Comparison of ENCODE assay signal across 8 cellular contexts in the genomic region with DNA sequence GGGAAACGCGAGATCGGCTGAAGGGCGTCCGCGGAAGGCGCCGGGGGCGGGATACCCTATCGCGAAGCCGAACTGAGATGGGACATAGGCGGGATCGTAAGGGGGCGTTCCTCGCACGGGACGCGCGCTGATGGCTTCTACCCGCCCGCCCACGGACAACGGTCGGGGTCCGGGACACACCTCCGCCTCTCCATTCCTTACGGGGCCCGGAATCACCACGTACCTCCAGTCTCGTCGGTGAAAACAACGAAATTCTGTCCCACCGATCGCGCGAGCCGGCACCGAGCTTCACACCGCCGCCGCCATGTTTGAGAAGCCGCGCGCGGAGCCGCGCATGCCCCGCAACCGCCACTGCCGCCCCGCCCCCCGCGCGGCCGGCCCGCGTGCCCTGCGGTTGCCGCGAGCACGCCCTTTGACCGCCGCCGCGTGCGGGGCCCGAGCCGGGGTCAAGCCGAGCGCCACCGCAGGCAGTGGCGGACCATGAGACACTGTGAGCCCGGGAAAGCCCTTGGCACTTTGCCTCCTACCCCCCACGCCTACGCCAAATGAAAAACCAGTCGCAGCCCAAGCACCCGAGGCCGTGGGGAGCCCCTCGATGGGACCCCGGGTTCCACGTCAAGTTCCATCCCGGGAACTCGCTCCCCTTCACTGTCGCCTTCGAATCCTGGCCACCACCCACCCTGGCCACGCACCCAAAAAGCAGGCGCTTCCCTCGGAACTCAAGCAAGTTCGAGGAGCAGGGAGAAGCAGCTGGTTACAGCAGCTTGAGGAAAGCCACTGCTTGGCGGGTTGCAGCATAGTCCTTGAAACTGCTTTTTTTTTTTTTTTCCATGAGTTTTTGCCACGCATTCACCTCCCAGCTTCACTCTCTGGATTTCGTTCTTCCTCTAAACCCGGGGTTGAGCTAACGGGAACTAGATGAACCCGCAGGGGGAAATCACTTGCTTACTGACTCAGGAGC. TPM values are rescaled to one million over a fixed set of nuclear protein-coding genes. Genes with fewer than 3 reads are reported as not detected.
DNase-seq lines count a peak whose midpoint lies in the region; ATAC-seq and TF ChIP-seq lines count a peak whose summit lies in the region.

A gene (minus strand): TSS at position 320 of the 961 bp plus-strand sequence. CDS start 20,617 bp downstream, outside the sequence.

- ATAC-seq in omental fat pad (ENCODE audit: low FRiP score) (peak; percentile 57), HG03439 (IDR thresholded peaks at IDR 0.05; ENCODE audit: unreplicated experiment) (no peak)

- peak within 1 kb of the TSS; percentile 69 for H3K27ac ChIP-seq in OCI-LY7 (ENCODE audit: low read depth, low read length, poor library complexity, severe bottlenecking)

- peaks cover 31% of the 10 kb centered on the region for H3K79me2 ChIP-seq in OCI-LY7 (ENCODE audit: insufficient read depth, low read depth, low read length)

- 0 out of 2 replicates have a peak, but pooled peaks cover 9% of the 10 kb centered on the region for H4K20me1 ChIP-seq in OCI-LY7 (ENCODE audit: insufficient read depth, low read length)

- peak within 1 kb of the TSS; percentile 88 for H3K4me2 ChIP-seq in OCI-LY7 (ENCODE audit: low read length)

- H3K4me1 ChIP-seq in OCI-LY7 (ENCODE audit: insufficient read depth, low read length, poor library complexity, severe bottlenecking) = peaks cover 23% of the 10 kb centered on the region

- intact Hi-C loops in OCI-LY7 (cut with micrococcal nuclease; ENCODE audit: unreplicated experiment) = loop anchor here (5.0 kb wide), 1 partner anchor 73 kb away; a partner anchor contains a TSS

- TF ChIP-seq CTCF in OCI-LY7 (conservative IDR thresholded peaks at IDR 0.05; ENCODE audit: low read length) (peak; percentile 1; the same call in 1 of the 2 replicates), omental fat pad (IDR thresholded peaks at IDR 0.05) (no peak)

- POLR2A ChIA-PET in OCI-LY7 (lab: Charles Lee) = interaction anchor here (0.6 to 1.8 kb wide), 5 partner anchors 12 to 624 kb away, joined by 3 to 7 read pairs (median 3); no protein-coding TSS in a partner anchor

- H2AFZ ChIP-seq in OCI-LY7 (ENCODE audit: low read length) = peak within 1 kb of the TSS; percentile 85

- TSS peak; percentile 51 for BruUV-seq in OCI-LY7 (replicated peaks; lab: Mats Ljungman, UMichigan)

- no peaks in the 10 kb centered on the region for H3K9me3 ChIP-seq in OCI-LY7 (ENCODE audit: low read length)

- H3K4me3 ChIP-seq in OCI-LY7 (ENCODE audit: low read depth, low read length, poor library complexity, severe bottlenecking) = peak within 1 kb of the TSS; percentile 69

- H3K36me3 ChIP-seq in OCI-LY7 (ENCODE audit: insufficient read depth, low read length) = no peaks in the 10 kb centered on the region

- peak; percentile 28 for DNase-seq in NCI-H345 (lab: John Stamatoyannopoulos, UW)
- no peak for DNase-seq in NCI-H345 treated with DMSO at 0.1 percent for 48 hours (lab: John Stamatoyannopoulos, UW; ENCODE audit: unreplicated experiment)
- DNase-seq in OCI-LY7 (ENCODE audit: low spot score) = peak; percentile 62
- peak; percentile 57 for DNase-seq in activated naive CD4-positive, alpha-beta T cell treated with anti-CD3 and anti-CD28 coated beads, Interleukin-2, amount 50 U/mL, for 16 hours
- DNase-seq in glomerular visceral epithelial cell (ENCODE audit: extremely low spot score) = peak; percentile 25
- DNase-seq in omental fat pad (ENCODE audit: low spot score) = no peak
- DNase-seq in HT-29 (ENCODE audit: low spot score) = no peak

- CTCF ChIA-PET in OCI-LY7 (lab: Charles Lee; ENCODE audit: unreplicated experiment) = interaction anchor here (0.7 kb wide), 1 partner anchor 1962 kb away, joined by 4 read pairs; no protein-coding TSS in a partner anchor

- no peaks in the 10 kb centered on the region for H3K9me2 ChIP-seq in OCI-LY7 (ENCODE audit: insufficient read depth, low read length)

RNA-seq across cellular contexts. Expression of the gene that starts here (rescaled TPM):
- total RNA-seq in OCI-LY7 (2014; rRNA removed; shearing (Covaris generic)) = 12.4 and 12.9 TPM in 2 replicates
- total RNA-seq in OCI-LY7 (2022) (26.2 and 28.2 TPM in 2 replicates), omental fat pad (1 to 10 TPM; 1.3 to 2.2 (median 1.8) TPM)
- 0.47 and 0.66 TPM in 2 replicates for total RNA-seq in HT-29 (2014; rRNA removed; shearing (Covaris generic))

Comparison
In these comparisons a context has a peak if more than half of its experiments do, and no peak if none do; other contexts are left out.
1. DNase-seq: peak in NCI-H345 (single experiment), OCI-LY7 (single experiment), activated naive CD4-positive, alpha-beta T cell treated with anti-CD3 and anti-CD28 coated beads, Interleukin-2, amount 50 U/mL, for 16 hours (single experiment) and glomerular visceral epithelial cell (single experiment); none in NCI-H345 treated with DMSO at 0.1 percent for 48 hours (single experiment), omental fat pad (single experiment) and HT-29 (single experiment).